In genomic region chr3:20832963-20833362, GRCh38 we compare ENCODE assay signal across 33 cellular contexts.
"Had no signal": no experiment of that assay in that cellular context is flagged by ENCODE, and none has a peak within 500 bp of the region (broad histone marks: within the 10 kb centered on the region; RNA-seq: fewer than 3 reads in every experiment).

No MANE protein-coding gene starts in this region.

- H3K4me3 ChIP-seq: adrenal gland, body of pancreas, esophagus squamous epithelium, gastroesophageal sphincter, heart right ventricle had no signal

- FAIRE-seq: colon, endometrium, endothelial cell of umbilical vein had no signal

- H3K36me3 Mint-ChIP-seq: activated naive CD4-positive, alpha-beta T cell treated with anti-CD3 and anti-CD28 coated beads, Interleukin-2, amount 50 U/mL, for 24 hours had no signal

- DNase-seq: activated B cell treated with CpG ODN at 0.5 μM for 24 hours; activated CD4-positive, alpha-beta T cell treated with anti-CD3 and anti-CD28 coated beads for 48 hours; activated CD4-positive, alpha-beta T cell treated with anti-CD3 and anti-CD28 coated beads, Interleukin-2, amount 50 U/mL, for 1 hour; activated CD4-positive, alpha-beta T cell treated with anti-CD3 and anti-CD28 coated beads, Interleukin-2, amount 50 U/mL, for 48 hours; activated CD8-positive, alpha-beta memory T cell treated with anti-CD3 and anti-CD28 coated beads for 24 hours; activated CD8-positive, alpha-beta T cell treated with anti-CD3 and anti-CD28 coated beads for 36 hours; activated effector memory CD4-positive, alpha-beta T cell treated with Interleukin-2 at 50 U/mL for 16 hours; activated gamma-delta T cell treated with Interleukin-2 at 50 U/mL for 16 hours; activated naive CD4-positive, alpha-beta T cell treated with anti-CD3 and anti-CD28 coated beads for 36 hours; activated naive CD8-positive, alpha-beta T cell treated with anti-CD3 and anti-CD28 coated beads for 36 hours; activated naive CD8-positive, alpha-beta T cell treated with anti-CD3 and anti-CD28 coated beads, Interleukin-2, amount 50 U/mL, for 24 hours; activated T-cell treated with anti-CD3 and anti-CD28 coated beads, Interleukin-2, amount 50 U/mL, for 4 hours; adrenal gland; amygdala; aorta; body of pancreas; caudate nucleus; cortex of kidney; dermis blood vessel endothelial cell; effector CD8-positive, alpha-beta T cell; esophagus squamous epithelium; foreskin melanocyte; heart right ventricle; T-helper 2 cell; WERI-Rb-1 had no signal

- H3K27ac Mint-ChIP-seq: activated B cell treated with CpG ODN at 0.5 μM for 24 hours; activated CD8-positive, alpha-beta T cell treated with anti-CD3 and anti-CD28 coated beads for 36 hours; activated naive CD4-positive, alpha-beta T cell treated with anti-CD3 and anti-CD28 coated beads for 36 hours; activated naive CD4-positive, alpha-beta T cell treated with anti-CD3 and anti-CD28 coated beads, Interleukin-2, amount 50 U/mL, for 24 hours; activated naive CD8-positive, alpha-beta T cell treated with anti-CD3 and anti-CD28 coated beads for 36 hours; activated naive CD8-positive, alpha-beta T cell treated with anti-CD3 and anti-CD28 coated beads, Interleukin-2, amount 50 U/mL, for 24 hours; activated T-helper 17 cell treated with anti-CD3 and anti-CD28 coated beads, Interleukin-2, amount 50 U/mL, for 72 hours had no signal

- H3K4me1 Mint-ChIP-seq: activated B cell treated with CpG ODN at 0.5 μM for 24 hours; activated naive CD4-positive, alpha-beta T cell treated with anti-CD3 and anti-CD28 coated beads, Interleukin-2, amount 50 U/mL, for 24 hours; activated naive CD8-positive, alpha-beta T cell treated with anti-CD3 and anti-CD28 coated beads for 36 hours; activated naive CD8-positive, alpha-beta T cell treated with anti-CD3 and anti-CD28 coated beads, Interleukin-2, amount 50 U/mL, for 24 hours; activated T-helper 17 cell treated with anti-CD3 and anti-CD28 coated beads, Interleukin-2, amount 50 U/mL, for 72 hours had no signal

- ATAC-seq: activated CD4-positive, CD25-positive, alpha-beta regulatory T cell treated with anti-CD3 and anti-CD28 coated beads, Interleukin-2, amount 50 U/mL, for 24 hours; activated CD8-positive, alpha-beta T cell treated with anti-CD3 and anti-CD28 coated beads for 36 hours; activated naive CD8-positive, alpha-beta T cell treated with anti-CD3 and anti-CD28 coated beads, Interleukin-2, amount 50 U/mL, for 24 hours; activated T-cell treated with anti-CD3 and anti-CD28 coated beads, Interleukin-2, amount 50 U/mL, for 4 hours; activated T-helper 17 cell treated with anti-CD3 and anti-CD28 coated beads, Interleukin-2, amount 50 U/mL, for 72 hours; body of pancreas; gastroesophageal sphincter; heart right ventricle had no signal

- H3K4me3 Mint-ChIP-seq: activated B cell treated with CpG ODN at 0.5 μM for 24 hours; activated CD8-positive, alpha-beta T cell treated with anti-CD3 and anti-CD28 coated beads for 36 hours; activated naive CD4-positive, alpha-beta T cell treated with anti-CD3 and anti-CD28 coated beads for 36 hours; activated naive CD4-positive, alpha-beta T cell treated with anti-CD3 and anti-CD28 coated beads, Interleukin-2, amount 50 U/mL, for 24 hours; activated naive CD8-positive, alpha-beta T cell treated with anti-CD3 and anti-CD28 coated beads for 36 hours; activated naive CD8-positive, alpha-beta T cell treated with anti-CD3 and anti-CD28 coated beads, Interleukin-2, amount 50 U/mL, for 24 hours; activated T-cell treated with anti-CD3 and anti-CD28 coated beads, Interleukin-2, amount 50 U/mL, for 4 hours; activated T-helper 17 cell treated with anti-CD3 and anti-CD28 coated beads, Interleukin-2, amount 50 U/mL, for 72 hours had no signal

- H3K9me3 ChIP-seq: adrenal gland, body of pancreas, gastroesophageal sphincter had no signal

- H3K27ac ChIP-seq: adrenal gland, body of pancreas, epithelial cell of prostate, esophagus squamous epithelium, gastroesophageal sphincter, heart right ventricle, WERI-Rb-1 had no signal

- H3K27me3 Mint-ChIP-seq: activated B cell treated with CpG ODN at 0.5 μM for 24 hours; activated CD8-positive, alpha-beta T cell treated with anti-CD3 and anti-CD28 coated beads for 36 hours; activated naive CD4-positive, alpha-beta T cell treated with anti-CD3 and anti-CD28 coated beads, Interleukin-2, amount 50 U/mL, for 24 hours; activated naive CD8-positive, alpha-beta T cell treated with anti-CD3 and anti-CD28 coated beads for 36 hours; activated naive CD8-positive, alpha-beta T cell treated with anti-CD3 and anti-CD28 coated beads, Interleukin-2, amount 50 U/mL, for 24 hours; activated T-helper 17 cell treated with anti-CD3 and anti-CD28 coated beads, Interleukin-2, amount 50 U/mL, for 72 hours had no signal

- H3K36me3 ChIP-seq: adrenal gland, esophagus squamous epithelium, gastroesophageal sphincter, heart right ventricle, WERI-Rb-1 had no signal

- H3K4me1 ChIP-seq: adrenal gland, body of pancreas, esophagus squamous epithelium, heart right ventricle had no signal

- H3K27me3 ChIP-seq: adrenal gland, body of pancreas, esophagus squamous epithelium, gastroesophageal sphincter, heart right ventricle had no signal
